Comparison of ENCODE assay signal across 17 cellular contexts in the genomic region with DNA sequence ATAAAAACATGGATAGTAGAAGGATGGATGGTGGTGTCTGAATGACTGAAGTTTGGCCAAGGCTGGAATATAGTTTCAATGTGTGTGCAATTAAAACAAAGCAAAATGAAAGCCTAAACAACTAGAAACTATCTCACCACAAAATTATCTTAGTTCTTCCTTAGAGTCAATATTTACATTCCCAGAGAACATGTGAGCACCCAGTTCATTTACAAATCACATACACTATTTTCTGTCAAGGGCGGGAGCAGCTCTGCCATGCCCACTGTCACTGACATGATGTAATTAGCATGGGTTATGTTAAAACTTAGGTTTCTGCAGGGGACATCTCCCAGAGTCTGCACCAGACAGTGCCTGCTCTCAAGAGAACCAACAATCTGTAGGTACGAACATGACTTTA.
DNase-seq lines count a peak whose midpoint lies in the region; ATAC-seq, FAIRE-seq and TF ChIP-seq lines count a peak whose summit lies in the region.
"Had no signal": no experiment of that assay in that cellular context is flagged by ENCODE, and none has a peak within 500 bp of the region (broad histone marks: within the 10 kb centered on the region; RNA-seq: fewer than 3 reads in every experiment).

No MANE protein-coding gene starts in this region.

- H3K4me1 ChIP-seq in fibroblast of lung (ENCODE audit: control insufficient read depth, extremely low read depth, insufficient read depth, low read length) = peaks cover 24% of the 10 kb centered on the region
- peaks cover 2 to 21% (median 14%) of the 10 kb centered on the region in 3 donors for H3K4me1 ChIP-seq in pancreas
- peaks cover 10 to 58% (median 29%) of the 10 kb centered on the region in 4 donors for H3K4me1 ChIP-seq in transverse colon
- H3K4me1 ChIP-seq: BLaER1 had no signal

- in situ Hi-C loops in transverse colon (cut with MboI; ENCODE audit: low pct_ligation_motif_present in 1 of 4, low pct_unique_long_range_greater_than_20kb in 1 of 4, low sequenced_read_pairs in 3 of 4) = no loop called here

- TF ChIP-seq POLR2A in transverse colon (IDR thresholded peaks at IDR 0.05) = no peak

- intact Hi-C loops in pancreas (cut with DNase I) (no loop called here), transverse colon (cut with DNase I; ENCODE audit: low total_unique reads) (no loop called here)

- no peaks in the 10 kb centered on the region for H3K27me3 ChIP-seq in fibroblast of lung (ENCODE audit: control insufficient read depth, insufficient read depth, low read length)
- no peaks in the 10 kb centered on the region for H3K27me3 ChIP-seq in pancreas
- no peaks in the 10 kb centered on the region for H3K27me3 ChIP-seq in transverse colon
- H3K27me3 ChIP-seq: BLaER1 had no signal

- WGBS in pancreas, 2 donors = 52 to 57% methylated on average over 2 of the region's 2 CpGs
- WGBS in transverse colon (ENCODE audit: low coverage in 1 of 2), 2 donors = 25 to 47% methylated on average over 2 of the region's 2 CpGs

- H3K9ac ChIP-seq in fibroblast of lung (ENCODE audit: insufficient read depth, low read length) = no peak overlapping the region
- H3K9ac ChIP-seq: BLaER1 had no signal

- H3K9me3 ChIP-seq in fibroblast of lung (ENCODE audit: control insufficient read depth, insufficient read depth, low read depth, low read length) = no peaks in the 10 kb centered on the region
- H3K9me3 ChIP-seq in pancreas = no peaks in the 10 kb centered on the region
- H3K9me3 ChIP-seq in transverse colon = no peaks in the 10 kb centered on the region
- H3K9me3 ChIP-seq: BLaER1 had no signal

- H3K36me3 ChIP-seq in fibroblast of lung (ENCODE audit: control insufficient read depth, insufficient read depth, low read length) = no peaks in the 10 kb centered on the region
- H3K36me3 ChIP-seq in pancreas = no peaks in the 10 kb centered on the region
- no peaks in the 10 kb centered on the region for H3K36me3 ChIP-seq in transverse colon
- H3K36me3 ChIP-seq: BLaER1 had no signal

- no peaks in the 10 kb centered on the region for H3K79me2 ChIP-seq in fibroblast of lung (ENCODE audit: control insufficient read depth, insufficient read depth, low read length)

- FAIRE-seq in pancreas (lab: Jason Lieb, UNC) = no peak
- FAIRE-seq: H54 had no signal

- H2AFZ ChIP-seq in fibroblast of lung (ENCODE audit: low read length) = no peak overlapping the region
- H2AFZ ChIP-seq: PC-9 had no signal

- TF ChIP-seq CTCF in fibroblast of lung (conservative IDR thresholded peaks at IDR 0.05 in 1 of 2, IDR thresholded peaks at IDR 0.05 in 1 of 2; ENCODE audit: low read depth in 1 of 2, low read length in 2 of 2) = no peak
- no peak for TF ChIP-seq CTCF in pancreas (IDR thresholded peaks at IDR 0.05)
- no peak for TF ChIP-seq CTCF in transverse colon (IDR thresholded peaks at IDR 0.05)

- no peaks in the 10 kb centered on the region for H4K20me1 ChIP-seq in fibroblast of lung (ENCODE audit: control insufficient read depth, extremely low read depth, insufficient read depth, low read length)
- H4K20me1 ChIP-seq: BLaER1 had no signal

- no peak for TF ChIP-seq EP300 in transverse colon (IDR thresholded peaks at IDR 0.05; ENCODE audit: low read depth)

- peak; percentile 2 for DNase-seq in DMS53 (lab: John Stamatoyannopoulos, UW)
- DNase-seq in DMS53 treated with DMSO at 0.1 percent for 48 hours (lab: John Stamatoyannopoulos, UW; ENCODE audit: unreplicated experiment) = no peak
- DNase-seq in fibroblast of lung (ENCODE audit: low read depth in 2 of 2) = peak in 1 of 2 donors; percentile 70
- DNase-seq in pancreas = no peak
- DNase-seq in transverse colon = no peak
- DNase-seq in NCI-H2029 (lab: John Stamatoyannopoulos, UW) = no peak
- no peak for DNase-seq in NCI-H1930 (lab: John Stamatoyannopoulos, UW)
- DNase-seq: CD8-positive, alpha-beta memory T cell; Kasumi-1; NCI-H1105 treated with DMSO at 0.1 percent for 48 hours; NCI-H187 treated with DMSO at 0.1 percent for 48 hours; NCI-H510A; PC-9 had no signal

- H3K4me2 ChIP-seq in fibroblast of lung (ENCODE audit: extremely low read depth, insufficient read depth, low read length) = peak overlapping the region; percentile 20
- H3K4me2 ChIP-seq: BLaER1, PC-9 had no signal

- ATAC-seq in pancreas (peak; percentile 48 to 84 (median 74)), HG03280 (IDR thresholded peaks at IDR 0.05; ENCODE audit: unreplicated experiment) (no peak)

- H3K4me3 ChIP-seq in fibroblast of lung (replicated peaks in 1 of 4; ENCODE audit: control extremely low read depth in 1 of 4, insufficient read depth in 1 of 4, low read depth in 3 of 4, low read length in 4 of 4) (no peak overlapping the region), pancreas (no peak overlapping the region), transverse colon (no peak overlapping the region)
- H3K4me3 ChIP-seq: BLaER1, PC-9 had no signal

- H3K27ac ChIP-seq in fibroblast of lung (ENCODE audit: insufficient read depth, low read length) (no peak overlapping the region), pancreas (no peak overlapping the region), transverse colon (peak overlapping the region; percentile 47 to 65 (median 58))
- H3K27ac ChIP-seq: 22Rv1, BLaER1, PC-9 had no signal

Comparison
In these comparisons a context has a peak if more than half of its experiments do, and no peak if none do; other contexts are left out.
1. H3K27ac ChIP-seq: peak in transverse colon (4 of 4); none in fibroblast of lung (single experiment) and pancreas (0 of 4).